Comparison of ENCODE assay signal across 33 cellular contexts in genomic region chr2:141723834-141724233, GRCh38.
"Had no signal": no experiment of that assay in that cellular context is flagged by ENCODE, and none has a peak within 500 bp of the region (broad histone marks: within the 10 kb centered on the region; RNA-seq: fewer than 3 reads in every experiment).

No MANE protein-coding gene starts in this region.

- DNase-seq: activated B cell treated with CpG ODN at 0.5 μM for 24 hours; activated CD4-positive, alpha-beta memory T cell treated with anti-CD3 and anti-CD28 coated beads for 36 hours; activated CD4-positive, alpha-beta T cell treated with anti-CD3 and anti-CD28 coated beads for 4 hours; activated CD4-positive, alpha-beta T cell treated with anti-CD3 and anti-CD28 coated beads, Interleukin-2, amount 10 ng/mL, durations not matched to agents 24 days and 14 days; activated CD4-positive, alpha-beta T cell treated with anti-CD3 and anti-CD28 coated beads, Interleukin-2, amount 50 U/mL, for 1 hour; activated CD4-positive, alpha-beta T cell treated with anti-CD3 and anti-CD28 coated beads, Interleukin-2, amount 50 U/mL, for 4 hours; activated CD4-positive, CD25-positive, alpha-beta regulatory T cell treated with anti-CD3 and anti-CD28 coated beads, Interleukin-2, amount 50 U/mL, for 72 hours; activated CD8-positive, alpha-beta memory T cell treated with anti-CD3 and anti-CD28 coated beads, Interleukin-2, amount 50 U/mL, for 4 hours; activated CD8-positive, alpha-beta T cell treated with anti-CD3 and anti-CD28 coated beads for 36 hours; activated effector memory CD4-positive, alpha-beta T cell treated with anti-CD3 and anti-CD28 coated beads, Interleukin-2, amount 50 U/mL, for 16 hours; activated gamma-delta T cell treated with Interleukin-2 at 50 U/mL for 16 hours; activated naive CD4-positive, alpha-beta T cell; activated naive CD4-positive, alpha-beta T cell treated with anti-CD3 and anti-CD28 coated beads for 36 hours; activated naive CD4-positive, alpha-beta T cell treated with anti-CD3 and anti-CD28 coated beads, Interleukin-2, amount 50 U/mL, for 16 hours; activated naive CD8-positive, alpha-beta T cell treated with anti-CD3 and anti-CD28 coated beads for 36 hours; activated T-cell treated with anti-CD3 and anti-CD28 coated beads for 4 hours; activated T-cell treated with anti-CD3 and anti-CD28 coated beads, Interleukin-2, amount 50 U/mL, for 1 hour; activated T-cell treated with anti-CD3 and anti-CD28 coated beads, Interleukin-2, amount 50 U/mL, for 4 hours; activated T-cell treated with anti-CD3 and anti-CD28 coated beads, Interleukin-2, amount 50 U/mL, for 72 hours; adrenal gland; amygdala; anterior cingulate cortex; caudate nucleus; cerebellar nuclear complex; T-helper 2 cell; T-helper 9 cell had no signal

- H3K4me1 ChIP-seq: adrenal gland, ascending aorta had no signal

- H3K4me3 ChIP-seq: adrenal gland, ascending aorta, cardiac muscle cell had no signal

- FAIRE-seq: bronchial epithelial cell, TTC549 had no signal

- H3K9me3 ChIP-seq: adrenal gland, ascending aorta had no signal

- ATAC-seq: activated CD8-positive, alpha-beta T cell treated with anti-CD3 and anti-CD28 coated beads for 36 hours; activated naive CD4-positive, alpha-beta T cell treated with anti-CD3 and anti-CD28 coated beads, Interleukin-2, amount 50 U/mL, for 72 hours; activated T-cell treated with anti-CD3 and anti-CD28 coated beads, Interleukin-2, amount 50 U/mL, for 4 hours; activated T-cell treated with anti-CD3 and anti-CD28 coated beads, Interleukin-2, amount 50 U/mL, for 72 hours; activated T-helper 17 cell treated with anti-CD3 and anti-CD28 coated beads, Interleukin-2, amount 50 U/mL, for 72 hours had no signal

- H3K27me3 ChIP-seq: adrenal gland, ascending aorta, cardiac muscle cell had no signal

- H3K36me3 ChIP-seq: adrenal gland, ascending aorta, cardiac muscle cell had no signal

- H3K27ac ChIP-seq: adrenal gland, ascending aorta, cardiac muscle cell, VCaP had no signal
